In the genomic region with DNA sequence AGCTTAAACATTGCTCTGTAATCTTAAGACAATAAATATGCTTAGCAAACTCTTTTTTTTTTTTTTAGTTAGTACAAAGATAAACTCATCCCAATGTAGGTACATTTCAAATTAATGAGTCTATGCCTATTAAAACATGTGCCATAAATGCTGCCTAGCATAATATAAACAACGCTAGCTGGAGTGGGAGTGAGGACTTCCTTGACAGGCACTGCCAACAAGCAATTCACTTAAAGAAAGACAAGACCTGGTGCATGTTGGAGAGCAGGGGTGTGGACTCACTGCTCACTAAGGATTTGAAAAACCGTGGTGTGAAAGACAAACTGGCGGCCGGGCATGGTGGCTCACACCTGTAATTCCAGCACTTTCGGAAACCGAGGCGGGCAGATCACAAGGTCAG, we compare ENCODE assay signal across 23 cellular contexts.
"Had no signal": no experiment of that assay in that cellular context is flagged by ENCODE, and none has a peak within 500 bp of the region (broad histone marks: within the 10 kb centered on the region; RNA-seq: fewer than 3 reads in every experiment).

No MANE protein-coding gene starts in this region.

- H3K4me1 Mint-ChIP-seq: IgD-negative memory B cell had no signal

- H3K4me2 ChIP-seq: KMS-11, PC-9 had no signal

- H3K4me3 ChIP-seq: K562, PC-9, Peyer's patch, SJCRH30 had no signal

- H3K4me1 ChIP-seq: Peyer's patch, SJCRH30 had no signal

- H3K27me3 ChIP-seq: Peyer's patch, SJCRH30 had no signal

- DNase-seq: Kasumi-1, MV-4-11, NCI-H1048, NCI-H1105, NCI-H1417, NCI-H1436 treated with DMSO at 0.1 percent for 48 hours, NCI-H1694, NCI-H187 treated with DMSO at 0.1 percent for 48 hours, NCI-H2029 treated with DMSO at 0.1 percent for 48 hours, NCI-H2171 treated with DMSO at 0.1 percent for 48 hours, NCI-H345, NCI-H446 treated with DMSO at 0.1 percent for 48 hours, NCI-H510A treated with DMSO at 0.1 percent for 48 hours, NCI-H526, PC-9, Peyer's patch, SHP77 treated with DMSO at 0.1 percent for 48 hours, SJCRH30 had no signal

- H3K4me3 Mint-ChIP-seq: IgD-negative memory B cell had no signal

- H3K27ac ChIP-seq: KMS-11, PC-9, Peyer's patch, SJCRH30 had no signal

- H3K9me3 ChIP-seq: SJCRH30 had no signal

- H3K36me3 ChIP-seq: Peyer's patch, SJCRH30 had no signal

- H3K27ac Mint-ChIP-seq: IgD-negative memory B cell had no signal

- ATAC-seq: K562, Right ventricle myocardium inferior, SK-N-SH treated with all-trans-retinoic acid at 6 μM for 48 hours had no signal

- H2AFZ ChIP-seq: PC-9 had no signal
